ENCODE assay signal across 1 cellular context in genomic region chr20:25236450-25237304, GRCh38.
TF ChIP-seq lines count a peak whose summit lies in the region.

No MANE protein-coding gene starts in this region.

TF ChIP-seq in GM23338, 12 proteins besides CTCF, POLR2A, EP300 and RAD21 (continued from another document):
- TF ChIP-seq ZNF462 (CRISPR knock-in tag; IDR thresholded peaks at IDR 0.05) (no peak), JUNB (IDR thresholded peaks at IDR 0.05; ENCODE audit: unreplicated experiment) (no peak), EZH2 (IDR thresholded peaks at IDR 0.05; ENCODE audit: low read depth, unreplicated experiment) (no peak), NANOG (IDR thresholded peaks at IDR 0.05; ENCODE audit: borderline replicate concordance) (no peak)
